In the genomic region with DNA sequence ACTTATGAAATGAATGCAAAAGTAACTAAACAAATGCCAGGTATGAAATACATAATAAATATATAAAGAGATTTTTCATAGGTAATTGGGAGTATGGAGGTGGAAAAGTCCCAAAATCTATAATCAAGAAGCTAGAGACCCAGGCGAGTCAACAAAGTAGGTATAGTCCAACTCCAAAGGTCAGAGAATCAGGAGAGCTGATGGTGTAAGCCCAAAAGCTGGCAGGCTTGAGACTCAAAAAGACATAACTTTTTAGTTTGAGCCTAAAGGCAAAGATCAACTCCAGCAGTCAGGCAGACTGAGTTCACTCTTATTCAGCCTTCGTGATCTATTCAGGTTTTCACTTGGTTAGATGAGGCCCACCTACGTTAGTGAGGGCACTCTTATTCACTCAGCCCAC, we compare ENCODE assay signal across 11 cellular contexts.
"Had no signal": no experiment of that assay in that cellular context is flagged by ENCODE, and none has a peak within 500 bp of the region (broad histone marks: within the 10 kb centered on the region; RNA-seq: fewer than 3 reads in every experiment).

No MANE protein-coding gene starts in this region.

- DNase-seq: GM23248, GOT3, H7, H9, HCEC 1CT, HFFc6 had no signal

- H3K27ac ChIP-seq: GM23248 had no signal

- H3K4me2 ChIP-seq: GM23338 had no signal

- H2AFZ ChIP-seq: GM23248, GM23338 had no signal

- H3K4me3 ChIP-seq: GM23248, GM23338, HAP-1 had no signal

- H3K36me3 ChIP-seq: HAP-1 had no signal

- H3K9ac ChIP-seq: GM23248 had no signal

- H3K4me1 ChIP-seq: HAP-1 had no signal

- ATAC-seq: GM23338, HCT116 had no signal

- FAIRE-seq: H1, H54 had no signal

- H3K9me3 ChIP-seq: HAP-1 had no signal
